ENCODE assay signal across 29 cellular contexts in genomic region chr4:19349416-19349815, GRCh38.
"Had no signal": no experiment of that assay in that cellular context is flagged by ENCODE, and none has a peak within 500 bp of the region (broad histone marks: within the 10 kb centered on the region; RNA-seq: fewer than 3 reads in every experiment).

No MANE protein-coding gene starts in this region.

- H3K4me3 ChIP-seq: adrenal gland, body of pancreas, SJCRH30, SK-N-MC had no signal

- ATAC-seq: activated CD4-positive, alpha-beta T cell treated with anti-CD3 and anti-CD28 coated beads for 36 hours; activated CD4-positive, CD25-positive, alpha-beta regulatory T cell treated with anti-CD3 and anti-CD28 coated beads, Interleukin-2, amount 50 U/mL, for 24 hours; activated CD8-positive, alpha-beta T cell treated with anti-CD3 and anti-CD28 coated beads, Interleukin-2, amount 10 ng/mL, durations not matched to agents 7 days and 5 days; activated naive CD4-positive, alpha-beta T cell treated with anti-CD3 and anti-CD28 coated beads, Interleukin-2, amount 50 U/mL, for 72 hours; body of pancreas; WTC11 had no signal

- DNase-seq: activated CD4-positive, alpha-beta T cell treated with anti-CD3 and anti-CD28 coated beads for 36 hours; activated CD4-positive, alpha-beta T cell treated with anti-CD3 and anti-CD28 coated beads, Interleukin-2, amount 10 ng/mL, durations not matched to agents 7 days and 5 days; activated CD4-positive, alpha-beta T cell treated with anti-CD3 and anti-CD28 coated beads, Interleukin-2, amount 50 U/mL, for 48 hours; activated CD8-positive, alpha-beta T cell treated with anti-CD3 and anti-CD28 coated beads, Interleukin-2, amount 10 ng/mL, durations not matched to agents 7 days and 5 days; activated gamma-delta T cell treated with Interleukin-2 at 50 U/mL for 16 hours; activated naive CD4-positive, alpha-beta T cell treated with anti-CD3 and anti-CD28 coated beads for 36 hours; activated T-cell treated with anti-CD3 and anti-CD28 coated beads, Interleukin-2, amount 50 U/mL, for 24 hours; adrenal gland; body of pancreas; central memory CD4-positive, alpha-beta T cell; Kasumi-1; KBM-7; MM.1S; MV-4-11; NCI-H1092; NCI-H1436 treated with DMSO at 0.1 percent for 48 hours; NCI-H1694 treated with DMSO at 0.1 percent for 48 hours; NCI-H2029; NCI-H345; NCI-H524 treated with DMSO at 0.1 percent for 48 hours; NCI-H748 treated with DMSO at 0.1 percent for 48 hours; NK-92 treated with Interleukin-12 subunit alpha and Interleukin-12 subunit beta, amount 100 ng/mL, for 24 hours; SHP77; SJCRH30; T1000 had no signal

- H3K27ac ChIP-seq: adrenal gland, body of pancreas, SJCRH30, SK-N-MC had no signal

- H3K27me3 ChIP-seq: adrenal gland, body of pancreas, SJCRH30 had no signal

- H3K9me3 ChIP-seq: adrenal gland, body of pancreas, SJCRH30 had no signal

- H3K4me1 ChIP-seq: adrenal gland, body of pancreas, SJCRH30 had no signal

- H3K36me3 ChIP-seq: adrenal gland, SJCRH30 had no signal
